In the genomic region with DNA sequence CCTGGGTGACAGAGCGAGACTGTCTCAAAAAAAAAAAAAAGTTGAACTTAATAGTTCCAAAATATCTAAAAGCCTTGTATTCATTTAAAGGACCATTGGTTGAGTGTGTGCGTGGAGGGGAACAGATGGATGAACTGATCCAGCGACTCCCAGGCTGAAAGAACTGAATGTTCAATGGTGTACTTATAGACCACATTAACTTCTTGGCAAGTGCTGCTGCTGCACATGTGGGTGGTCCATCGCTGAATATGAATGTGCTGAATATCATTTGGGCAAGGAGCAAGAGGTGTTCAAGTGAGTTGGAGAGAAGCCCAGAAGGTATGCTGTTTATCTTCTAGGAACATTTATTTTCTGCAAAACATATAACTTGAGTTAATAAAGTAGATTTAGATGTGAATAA, we compare ENCODE assay signal across 29 cellular contexts.
"Had no signal": no experiment of that assay in that cellular context is flagged by ENCODE, and none has a peak within 500 bp of the region (broad histone marks: within the 10 kb centered on the region; RNA-seq: fewer than 3 reads in every experiment).

No MANE protein-coding gene starts in this region.

- DNase-seq: activated B cell treated with CpG ODN at 0.5 μM for 24 hours; activated CD4-positive, alpha-beta T cell treated with anti-CD3 and anti-CD28 coated beads for 48 hours; activated CD4-positive, alpha-beta T cell treated with anti-CD3 and anti-CD28 coated beads, Interleukin-2, amount 50 U/mL, for 1 hour; activated CD4-positive, alpha-beta T cell treated with anti-CD3 and anti-CD28 coated beads, Interleukin-2, amount 50 U/mL, for 48 hours; activated CD8-positive, alpha-beta memory T cell treated with anti-CD3 and anti-CD28 coated beads for 24 hours; activated CD8-positive, alpha-beta T cell treated with anti-CD3 and anti-CD28 coated beads for 36 hours; activated effector memory CD4-positive, alpha-beta T cell treated with Interleukin-2 at 50 U/mL for 16 hours; activated gamma-delta T cell treated with Interleukin-2 at 50 U/mL for 16 hours; activated naive CD4-positive, alpha-beta T cell treated with anti-CD3 and anti-CD28 coated beads, Interleukin-2, amount 50 U/mL, for 16 hours; activated naive CD4-positive, alpha-beta T cell treated with Interleukin-2 at 50 U/mL for 16 hours; activated T-cell treated with anti-CD3 and anti-CD28 coated beads, Interleukin-2, amount 50 U/mL, for 4 hours; amniotic stem cell; brain microvascular endothelial cell; effector memory CD4-positive, alpha-beta T cell; endodermal cell; foreskin keratinocyte; gastrocnemius medialis; glutamatergic neuron; T-helper 1 cell; T-helper 17 cell; T1000; WERI-Rb-1 had no signal

- H3K27me3 Mint-ChIP-seq: activated B cell treated with CpG ODN at 0.5 μM for 24 hours; activated CD8-positive, alpha-beta T cell treated with anti-CD3 and anti-CD28 coated beads for 36 hours; activated naive CD8-positive, alpha-beta T cell; activated T-helper 17 cell treated with anti-CD3 and anti-CD28 coated beads, Interleukin-2, amount 50 U/mL, for 72 hours; central memory CD8-positive, alpha-beta T cell; dendritic cell treated with granulocyte-macrophage colony-stimulating factor and Interleukin-4, amounts not matched to agents 40 ng/mL and 50 ng/mL, for 4 days; T-helper 17 cell had no signal

- H3K4me1 Mint-ChIP-seq: activated B cell treated with CpG ODN at 0.5 μM for 24 hours; activated T-helper 17 cell treated with anti-CD3 and anti-CD28 coated beads, Interleukin-2, amount 50 U/mL, for 72 hours; central memory CD8-positive, alpha-beta T cell; endodermal cell; T-helper 17 cell had no signal

- H3K27me3 ChIP-seq: brain microvascular endothelial cell, dorsolateral prefrontal cortex, foreskin keratinocyte, gastrocnemius medialis had no signal

- H3K27ac Mint-ChIP-seq: activated B cell treated with CpG ODN at 0.5 μM for 24 hours; activated CD8-positive, alpha-beta T cell treated with anti-CD3 and anti-CD28 coated beads for 36 hours; activated naive CD8-positive, alpha-beta T cell; activated T-helper 17 cell treated with anti-CD3 and anti-CD28 coated beads, Interleukin-2, amount 50 U/mL, for 72 hours; dendritic cell treated with granulocyte-macrophage colony-stimulating factor and Interleukin-4, amounts not matched to agents 40 ng/mL and 50 ng/mL, for 4 days; endodermal cell; T-helper 17 cell; T-helper 2 cell treated with Interferon-gamma antibody and Interleukin-4, amounts not matched to agents 5 μg/mL and 100 μg/mL, for 36 hours had no signal

- H3K27ac ChIP-seq: brain microvascular endothelial cell, coronary artery, foreskin keratinocyte, gastrocnemius medialis, WERI-Rb-1 had no signal

- H3K4me3 ChIP-seq: coronary artery, dorsolateral prefrontal cortex, gastrocnemius medialis had no signal

- H3K4me1 ChIP-seq: foreskin keratinocyte, gastrocnemius medialis had no signal

- H3K4me3 Mint-ChIP-seq: activated B cell treated with CpG ODN at 0.5 μM for 24 hours; activated CD8-positive, alpha-beta T cell treated with anti-CD3 and anti-CD28 coated beads for 36 hours; activated naive CD8-positive, alpha-beta T cell; activated T-cell treated with anti-CD3 and anti-CD28 coated beads, Interleukin-2, amount 50 U/mL, for 4 hours; activated T-helper 17 cell treated with anti-CD3 and anti-CD28 coated beads, Interleukin-2, amount 50 U/mL, for 72 hours; central memory CD8-positive, alpha-beta T cell; dendritic cell treated with granulocyte-macrophage colony-stimulating factor and Interleukin-4, amounts not matched to agents 40 ng/mL and 50 ng/mL, for 4 days; endodermal cell; T-helper 17 cell; T-helper 2 cell treated with Interferon-gamma antibody and Interleukin-4, amounts not matched to agents 5 μg/mL and 100 μg/mL, for 36 hours had no signal

- H3K36me3 Mint-ChIP-seq: activated naive CD8-positive, alpha-beta T cell had no signal

- H3K36me3 ChIP-seq: brain microvascular endothelial cell, gastrocnemius medialis, WERI-Rb-1 had no signal
